Comparison of ENCODE assay signal across 10 cellular contexts in genomic region chr2:16351541-16351940, GRCh38.
"Had no signal": no experiment of that assay in that cellular context is flagged by ENCODE, and none has a peak within 500 bp of the region (broad histone marks: within the 10 kb centered on the region; RNA-seq: fewer than 3 reads in every experiment).

No MANE protein-coding gene starts in this region.

- FAIRE-seq: H1, H54 had no signal

- H3K9me3 ChIP-seq: HAP-1 had no signal

- H3K36me3 ChIP-seq: HAP-1 had no signal

- H3K4me1 ChIP-seq: HAP-1 had no signal

- H3K4me3 ChIP-seq: GM23248, GM23338, HAP-1 had no signal

- DNase-seq: GM23248, GOT3, H7, H9, HCEC 1CT, HFFc6 had no signal
